Comparison of ENCODE assay signal across 37 cellular contexts in genomic region chr6:68597642-68598041, GRCh38. TPM values are rescaled to one million over a fixed set of nuclear protein-coding genes. Genes with fewer than 3 reads are reported as not detected.
"Had no signal": no experiment of that assay in that cellular context is flagged by ENCODE, and none has a peak within 500 bp of the region (broad histone marks: within the 10 kb centered on the region; RNA-seq: fewer than 3 reads in every experiment).

No MANE protein-coding gene starts in this region.

- H3K36me3 ChIP-seq: MG63 had no signal

- DNase-seq: Kasumi-1, MG63, MM.1S, MV-4-11, NCI-H1048, NCI-H1092, NCI-H1092 treated with DMSO at 0.1 percent for 48 hours, NCI-H1105, NCI-H1105 treated with DMSO at 0.1 percent for 48 hours, NCI-H1417, NCI-H1417 treated with DMSO at 0.1 percent for 48 hours, NCI-H1436, NCI-H1436 treated with DMSO at 0.1 percent for 48 hours, NCI-H146, NCI-H1694, NCI-H1694 treated with DMSO at 0.1 percent for 48 hours, NCI-H187, NCI-H187 treated with DMSO at 0.1 percent for 48 hours, NCI-H1930, NCI-H2029, NCI-H2029 treated with DMSO at 0.1 percent for 48 hours, NCI-H2081, NCI-H2081 treated with DMSO at 0.1 percent for 48 hours, NCI-H2107, NCI-H2171, NCI-H2171 treated with DMSO at 0.1 percent for 48 hours, NCI-H2227 treated with DMSO at 0.1 percent for 48 hours, NCI-H226, NCI-H345, NCI-H446, NCI-H446 treated with DMSO at 0.1 percent for 48 hours, NCI-H510A, NCI-H510A treated with DMSO at 0.1 percent for 48 hours, NCI-H524, NCI-H524 treated with DMSO at 0.1 percent for 48 hours had no signal

- H3K9me3 ChIP-seq: MG63 had no signal

- H3K27me3 ChIP-seq: MG63 had no signal

- H3K4me3 ChIP-seq: MG63 had no signal

RNA-seq across cellular contexts. Expression of gene ADGRB3, which starts 37.4 kb away (rescaled TPM):
- total RNA-seq: LHCN-M2, MCF 10A had no signal
